Comparison of ENCODE assay signal across 27 cellular contexts in the genomic region with DNA sequence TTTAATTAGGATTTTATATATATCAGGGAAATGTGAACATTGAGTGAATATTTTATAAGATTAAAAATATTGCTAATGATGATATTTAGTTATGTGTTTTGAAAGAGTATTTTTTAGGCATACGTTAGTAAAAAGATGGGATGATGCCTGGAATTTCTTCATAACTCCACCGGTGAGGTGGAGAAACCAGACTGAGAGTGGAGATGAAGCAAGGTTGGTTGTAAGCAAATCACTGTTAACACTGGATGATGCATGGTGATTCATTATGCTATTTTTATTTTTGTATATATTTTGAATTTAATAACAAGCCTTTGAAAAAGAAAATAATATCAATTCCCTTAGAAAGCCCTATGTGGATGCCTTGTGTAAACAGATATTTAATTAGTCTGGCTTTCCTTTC.
"Had no signal": no experiment of that assay in that cellular context is flagged by ENCODE, and none has a peak within 500 bp of the region (broad histone marks: within the 10 kb centered on the region; RNA-seq: fewer than 3 reads in every experiment).

No MANE protein-coding gene starts in this region.

- H3K4me3 ChIP-seq: coronary artery, esophagus squamous epithelium, gastroesophageal sphincter, heart left ventricle, hepatocyte, lung, ovary, psoas muscle, skin epidermis, spleen, testis, tibial artery had no signal

- ATAC-seq: foreskin keratinocyte; gastroesophageal sphincter; heart left ventricle; left lobe of liver; natural killer cell; psoas muscle; right cardiac atrium; stimulated activated memory B cell treated with anti-CD40 and anti-IgM and Interleukin-4, amounts not matched to agents 10 μg/mL and 1 μg/mL and 100 μg/mL, for 72 hours; stimulated activated naive CD8-positive, alpha-beta T cell treated with anti-CD3 and anti-CD28 coated beads, Interleukin-15, Interleukin-2, amounts not matched to agents 100 U/mL and 50 U/mL, for 24 hours had no signal

- FAIRE-seq: endothelial cell of umbilical vein, kidney had no signal

- H3K36me3 ChIP-seq: heart left ventricle, ovary, spleen, tibial artery had no signal

- H3K27me3 ChIP-seq: esophagus squamous epithelium, foreskin keratinocyte, gastroesophageal sphincter, heart left ventricle, hepatocyte, ovary, spleen, testis, tibial artery had no signal

- DNase-seq: dermis blood vessel endothelial cell; effector memory CD4-positive, alpha-beta T cell; erythroblast; esophagus squamous epithelium; foreskin keratinocyte; heart left ventricle; kidney; natural killer cell; occipital lobe; ovary; posterior cingulate gyrus; psoas muscle; right cardiac atrium; spleen; stimulated activated CD4-positive, alpha-beta T cell treated with anti-CD3 and anti-CD28 coated beads, Interleukin-4, amount 100 ng/mL, for 4 hours; stimulated activated naive CD8-positive, alpha-beta T cell treated with anti-CD3 and anti-CD28 coated beads, Interleukin-15, Interleukin-2, amounts not matched to agents 100 U/mL and 50 U/mL, for 24 hours; substantia nigra; testis; tibial artery had no signal
